8 cellular contexts compared by ENCODE assay signal in genomic region chr5:149128023-149128875, GRCh38. TPM values are rescaled to one million over a fixed set of nuclear protein-coding genes. Genes with fewer than 3 reads are reported as not detected.
DNase-seq lines count a peak whose midpoint lies in the region; ATAC-seq, FAIRE-seq and TF ChIP-seq lines count a peak whose summit lies in the region.

No MANE protein-coding gene starts in this region.

- no peak overlapping the region for H2AFZ ChIP-seq in H9 (ENCODE audit: low read length)
- no peak overlapping the region for H2AFZ ChIP-seq in H1 (ENCODE audit: low read length)

- no peaks in the 10 kb centered on the region for H3K36me3 Mint-ChIP-seq in H9 (ENCODE audit: insufficient read depth in 1 of 3, low read depth in 3 of 3)

- CTCF ChIA-PET in H1 (lab: Charles Lee; ENCODE audit: partially characterized antibody) = interaction anchor here (0.9 to 6.8 kb wide), 8 partner anchors 13 to 192 kb away, joined by 3 to 62 read pairs (median 4); partner anchors contain the start of gene ABLIM3

- POLR2A ChIA-PET in H1 (lab: Charles Lee; ENCODE audit: partially characterized antibody) = no interaction called here

- H3K56ac ChIP-seq in H9 (ENCODE audit: insufficient read length, low read depth, low read length) (no peak overlapping the region), H1 (replicated peaks; ENCODE audit: insufficient read length, low read depth, low read length) (no peak overlapping the region)

- H3K27ac ChIP-seq in H9 (ENCODE audit: insufficient read length, low read depth, low read length) = no peak overlapping the region
- no peak overlapping the region for H3K27ac ChIP-seq in H1 (ENCODE audit: low read depth, low read length)

- TF ChIP-seq CTCF in H9 (conservative IDR thresholded peaks at IDR 0.05) (peak; percentile 83), H1 (IDR thresholded peaks at IDR 0.05; ENCODE audit: control extremely low read depth in 1 of 3, insufficient read depth in 1 of 3, low read depth in 1 of 3, low read length in 3 of 3) (peak; percentile 76 to 84 (median 84)), mucosa of descending colon (IDR thresholded peaks at IDR 0.05) (peak; percentile 37)

- no peaks in the 10 kb centered on the region for H3K9me3 ChIP-seq in H9 (ENCODE audit: control insufficient read depth, low read depth, low read length)
- peaks cover 0 to 2% of the 10 kb centered on the region in 2 experiments; a peak in 1 of 4 replicates for H3K9me3 ChIP-seq in H1 (ENCODE audit: insufficient read depth in 2 of 2, low read depth in 1 of 2, low read length in 1 of 2)
- no peaks in the 10 kb centered on the region for H3K9me3 ChIP-seq in mucosa of descending colon

- H4K8ac ChIP-seq in H9 (replicated peaks; ENCODE audit: insufficient read length, low read depth, low read length) (no peak overlapping the region), H1 (ENCODE audit: extremely low read depth, insufficient read depth, low read length) (no peak overlapping the region)

- no peak overlapping the region for H3K23ac ChIP-seq in H9 (ENCODE audit: insufficient read length, low read depth, low read length)
- H3K23ac ChIP-seq in H1 (ENCODE audit: insufficient read length) = no peak overlapping the region

- H3K27me3 Mint-ChIP-seq in H9 (ENCODE audit: low read depth) = peaks cover 26% of the 10 kb centered on the region

- TF ChIP-seq EP300 in H1 (IDR thresholded peaks at IDR 0.05; ENCODE audit: borderline replicate concordance in 1 of 2, low read depth in 2 of 2, low read length in 2 of 2) = no peak

- no peak for TF ChIP-seq POLR2A in H1 (IDR thresholded peaks at IDR 0.05; ENCODE audit: control extremely low read depth in 1 of 2, low read depth in 2 of 2, low read length in 2 of 2)

- H2BK5ac ChIP-seq in H9 (ENCODE audit: insufficient read length, low read length) = no peak overlapping the region
- H2BK5ac ChIP-seq in H1 (ENCODE audit: low read depth, low read length) = no peak overlapping the region

- no peaks in the 10 kb centered on the region for H4K20me1 ChIP-seq in H9 (ENCODE audit: control insufficient read depth, insufficient read depth, insufficient read length)
- no peaks in the 10 kb centered on the region for H4K20me1 ChIP-seq in H1 (replicated peaks in 1 of 2; ENCODE audit: control insufficient read depth in 1 of 2, insufficient read depth in 2 of 2, low read length in 2 of 2)

- H3K27me3 ChIP-seq in H9 (ENCODE audit: insufficient read depth, low read length) = no peaks in the 10 kb centered on the region
- no peaks in the 10 kb centered on the region for H3K27me3 ChIP-seq in H1 (replicated peaks in 1 of 4; ENCODE audit: control insufficient read depth in 3 of 4, extremely low read depth in 1 of 4, insufficient read depth in 3 of 4, low read length in 3 of 4)

- no peak overlapping the region for H2BK15ac ChIP-seq in H9 (ENCODE audit: low read depth, low read length)
- H2BK15ac ChIP-seq in H1 (ENCODE audit: low read length) = no peak overlapping the region

- no peak overlapping the region for H3K4me2 ChIP-seq in H9 (ENCODE audit: insufficient read depth, insufficient read length, low read length)
- H3K4me2 ChIP-seq in H1 (ENCODE audit: insufficient read depth in 1 of 2, low read depth in 2 of 2, low read length in 2 of 2) = no peak overlapping the region

- no peaks in the 10 kb centered on the region for H3K79me2 ChIP-seq in H9 (ENCODE audit: insufficient read depth, low read length)
- H3K79me2 ChIP-seq in H1 (ENCODE audit: control insufficient read depth in 1 of 2, insufficient read depth in 2 of 2, low read length in 2 of 2) = no peaks in the 10 kb centered on the region

- TF ChIP-seq RAD21 in H1 (IDR thresholded peaks at IDR 0.05 in 1 of 2, conservative IDR thresholded peaks at IDR 0.05 in 1 of 2; ENCODE audit: low read depth in 2 of 2, low read length in 2 of 2) = peak; percentile 56 to 64

- H2BK20ac ChIP-seq in H9 (ENCODE audit: low read depth, low read length, poor library complexity, severe bottlenecking) (no peak overlapping the region), H1 (ENCODE audit: low read length) (no peak overlapping the region)

- no peak overlapping the region for H4K5ac ChIP-seq in H9 (ENCODE audit: insufficient read length, low read depth, low read length)
- H4K5ac ChIP-seq in H1 (ENCODE audit: insufficient read length, low read depth, low read length) = no peak overlapping the region

- H3K14ac ChIP-seq in H9 (ENCODE audit: insufficient read depth, low read length) (no peak overlapping the region), H1 (ENCODE audit: insufficient read length) (no peak overlapping the region)

- ATAC-seq in mucosa of descending colon = peak; percentile 69

- no peak overlapping the region for H4K91ac ChIP-seq in H9 (ENCODE audit: insufficient read length, low read depth, low read length)
- H4K91ac ChIP-seq in H1 (replicated peaks; ENCODE audit: insufficient read length, low read length) = no peak overlapping the region

- H3K4me3 ChIP-seq in H1 (ENCODE audit: extremely low read depth in 1 of 4, insufficient read depth in 2 of 4, low read depth in 3 of 4, low read length in 4 of 4) (no peak overlapping the region), mucosa of descending colon (no peak overlapping the region)

- peak; percentile 28 for FAIRE-seq in H1 (lab: Jason Lieb, UNC)

- H3K4me3 Mint-ChIP-seq in H9 = no peak overlapping the region

- H2AK5ac ChIP-seq in H9 (ENCODE audit: insufficient read length, low read length) (no peak overlapping the region), H1 (ENCODE audit: low read depth, low read length) (no peak overlapping the region)

- H3K18ac ChIP-seq in H9 (ENCODE audit: insufficient read length, low read depth, low read length) = no peak overlapping the region
- H3K18ac ChIP-seq in H1 (ENCODE audit: extremely low read depth, low read length) = no peak overlapping the region

- no peak overlapping the region for H3K9ac ChIP-seq in H9 (ENCODE audit: extremely low read depth, insufficient read length, low read length)
- no peak overlapping the region for H3K9ac ChIP-seq in H1 (replicated peaks in 1 of 4; ENCODE audit: extremely low read depth in 1 of 4, low read depth in 3 of 4, low read length in 3 of 4)

- H2BK120ac ChIP-seq in H9 (ENCODE audit: low read depth, low read length, poor library complexity, severe bottlenecking) (no peak overlapping the region), H1 (replicated peaks; ENCODE audit: low read depth, low read length) (no peak overlapping the region)

- H3K4ac ChIP-seq in H9 (ENCODE audit: low read depth, low read length) = no peak overlapping the region
- no peak overlapping the region for H3K4ac ChIP-seq in H1 (replicated peaks; ENCODE audit: insufficient read length, low read depth, low read length)

- no peaks in the 10 kb centered on the region for H3K79me1 ChIP-seq in H9 (ENCODE audit: insufficient read depth, low read depth, low read length, poor library complexity, severe bottlenecking)
- no peaks in the 10 kb centered on the region for H3K79me1 ChIP-seq in H1 (ENCODE audit: low read depth, low read length)

- peak; percentile 35 for DNase-seq in SIG-M5 treated with dmso at 0.1 percent for 504 hours (lab: John Stamatoyannopoulos, UW; ENCODE audit: unreplicated experiment)
- no peak for DNase-seq in SIG-M5 (lab: John Stamatoyannopoulos, UW)
- peak; percentile 54 for DNase-seq in H9
- peak; percentile 34 for DNase-seq in OCI-M1 (lab: John Stamatoyannopoulos, UW)
- DNase-seq in H1 (ENCODE audit: low read depth in 1 of 2, low spot score in 2 of 2) = peak in 1 of 2 experiments; percentile 66
- DNase-seq in mucosa of descending colon = peak in 1 of 3 donors; percentile 28
- no peak for DNase-seq in NCI-H2107 (lab: John Stamatoyannopoulos, UW)
- DNase-seq in mesenteric fat pad (ENCODE audit: low spot score) = no peak

- WGBS in H9 (ENCODE audit: extremely low coverage, insufficient read length, low lambda C conversion rate) = no CpG with 5 or more reads among the region's 13 CpGs
- WGBS in H1 (ENCODE audit: extremely low coverage in 1 of 2, insufficient coverage in 1 of 2, insufficient read length in 1 of 2, insufficient replicate concordance in 2 of 2, low coverage in 1 of 2, low lambda C conversion rate in 2 of 2, missing lambda C conversion rate in 1 of 2), 2 experiments = 49% methylated on average over 13 of the region's 13 CpGs; no CpG with 5 or more reads in 1 of the 2 experiments

- no peak overlapping the region for H3K27ac Mint-ChIP-seq in H9

- peaks cover 20 to 21% of the 10 kb centered on the region in 2 experiments for H3K4me1 Mint-ChIP-seq in H9

- no peaks in the 10 kb centered on the region for H3K36me3 ChIP-seq in H1 (ENCODE audit: control insufficient read depth in 2 of 4, insufficient read depth in 4 of 4, low read length in 3 of 4)
- no peaks in the 10 kb centered on the region for H3K36me3 ChIP-seq in mucosa of descending colon (ENCODE audit: low read depth)

- no peak overlapping the region for H3T11ph ChIP-seq in H9 (ENCODE audit: low read length)

- intact Hi-C loops in mucosa of descending colon (cut with DNase I, micrococcal nuclease) = no loop called here

- H2BK12ac ChIP-seq in H9 (ENCODE audit: insufficient read length, low read depth, low read length) = no peak overlapping the region
- no peak overlapping the region for H2BK12ac ChIP-seq in H1 (ENCODE audit: low read depth, low read length)

- H3K23me2 ChIP-seq in H9 (ENCODE audit: insufficient read length, low read depth, low read length, poor library complexity, severe bottlenecking) (no peaks in the 10 kb centered on the region), H1 (ENCODE audit: low read depth, low read length) (no peaks in the 10 kb centered on the region)

- H3K9me3 Mint-ChIP-seq in H9 = no peaks in the 10 kb centered on the region

- 0 out of 2 replicates have a peak, but pooled peaks cover 2% of the 10 kb centered on the region for H3K4me1 ChIP-seq in H9 (ENCODE audit: insufficient read depth, low read length)
- peaks cover 0 to 9% (median 0%) of the 10 kb centered on the region in 4 experiments; a peak in 3 of 7 replicates for H3K4me1 ChIP-seq in H1 (replicated peaks in 1 of 4; ENCODE audit: control insufficient read depth in 3 of 4, insufficient read depth in 4 of 4, low read length in 3 of 4)
- H3K4me1 ChIP-seq in mucosa of descending colon (ENCODE audit: low read depth) = no peaks in the 10 kb centered on the region

RNA-seq across cellular contexts. Expression of gene ABLIM3, which starts 13.0 kb away (rescaled TPM):
- 0.20 and 0.29 TPM in 2 replicates for total RNA-seq in H9 (2021)
- 0.56 and 0.69 TPM in 2 replicates for total RNA-seq in H1 (2021; fragmentation: NEBNext Ultra II Directional; extraction: Animal tissue kit (Norgen Biotek cat#: 25700))
- polyA plus RNA-seq in H1 (2011; rRNA removed) = 0.36 and 0.38 TPM in 2 replicates
- polyA plus RNA-seq in H1 (2011; cell fraction: cytosol; rRNA removed) = 0.44 TPM
- 0.76 TPM for polyA plus RNA-seq in H1 (2011; cell fraction: nucleus; rRNA removed)
- 0.25 to 0.72 TPM (median 0.42 TPM) in 4 replicates for polyA plus RNA-seq in H1 (2012, experiment 1 of 2)
- 0.16 TPM for polyA plus RNA-seq in H1 (2012, experiment 2 of 2)
- polyA plus RNA-seq in H1 (2013, experiment 1 of 2) = 0.51 TPM
- 0.39 TPM for polyA plus RNA-seq in H1 (2013, experiment 2 of 2)
- 0.41 and 0.91 TPM in 2 replicates for polyA minus RNA-seq in H1 (2011; rRNA and poly(A)+ RNA removed)
- not detected for polyA minus RNA-seq in H1 (2011; cell fraction: cytosol; rRNA and poly(A)+ RNA removed)
- polyA minus RNA-seq in H1 (2011; cell fraction: nucleus; rRNA and poly(A)+ RNA removed) = 1.00 TPM
- 10 to 100 TPM in 1 of 3 donors, 1 to 10 TPM in 2; 4.1 to 12.4 (median 7.4) TPM for total RNA-seq in mucosa of descending colon
- total RNA-seq in mesenteric fat pad = 190 TPM

Comparison
In these comparisons a context has a peak if more than half of its experiments do, and no peak if none do; other contexts are left out.
1. DNase-seq: peak in SIG-M5 treated with dmso at 0.1 percent for 504 hours (single experiment), H9 (single experiment) and OCI-M1 (single experiment); none in SIG-M5 (single experiment), NCI-H2107 (single experiment) and mesenteric fat pad (single experiment).
2. RNA of gene ABLIM3, which starts 13.0 kb away (total RNA-seq): 190 TPM in mesenteric fat pad (single experiment); 4.1 to 12.4 TPM in mucosa of descending colon, 0.56 to 0.69 TPM in H1 and 0.20 to 0.29 TPM in H9; every median in the first group is over 10 times any median in the second.
3. Peak in every context shown above with its lines, with median percentiles within 50 percentile points of each other: CTCF ChIP-seq.